In the genomic region with DNA sequence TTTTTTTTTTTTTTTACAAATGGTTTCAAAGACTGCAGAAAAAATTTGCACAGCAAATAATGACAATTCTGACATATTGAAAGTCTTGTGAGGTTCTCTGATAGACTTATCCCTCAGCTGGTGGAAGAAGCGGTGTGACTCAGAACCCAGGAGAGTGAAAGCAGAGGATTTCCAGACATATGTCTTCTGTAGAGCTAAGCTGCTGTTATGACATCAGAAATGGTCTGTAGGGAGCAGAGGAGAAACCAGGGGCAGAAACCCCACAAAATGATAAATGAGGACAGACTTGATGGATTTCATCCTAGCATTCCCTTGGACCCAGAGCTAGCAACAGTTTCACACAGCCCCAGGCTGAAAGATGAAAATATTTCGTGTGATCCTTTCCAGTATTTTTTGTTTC, we compare ENCODE assay signal across 13 cellular contexts.
"Had no signal": no experiment of that assay in that cellular context is flagged by ENCODE, and none has a peak within 500 bp of the region (broad histone marks: within the 10 kb centered on the region; RNA-seq: fewer than 3 reads in every experiment).

No MANE protein-coding gene starts in this region.

- H3K36me3 Mint-ChIP-seq: activated naive CD4-positive, alpha-beta T cell treated with anti-CD3 and anti-CD28 coated beads, Interleukin-2, amount 10 ng/mL, durations not matched to agents 7 days and 5 days had no signal

- H3K27ac ChIP-seq: breast epithelium, dorsolateral prefrontal cortex, gastroesophageal sphincter, pancreas, skin epidermis, stomach had no signal

- H3K9me3 ChIP-seq: gastroesophageal sphincter, pancreas, stomach had no signal

- H3K27me3 Mint-ChIP-seq: activated CD4-positive, alpha-beta T cell treated with anti-CD3 and anti-CD28 coated beads, Interleukin-2, amount 10 ng/mL, durations not matched to agents 7 days and 5 days; activated naive CD4-positive, alpha-beta T cell treated with anti-CD3 and anti-CD28 coated beads, Interleukin-2, amount 10 ng/mL, durations not matched to agents 7 days and 5 days had no signal

- H3K4me3 Mint-ChIP-seq: activated CD4-positive, alpha-beta T cell treated with anti-CD3 and anti-CD28 coated beads, Interleukin-2, amount 10 ng/mL, durations not matched to agents 7 days and 5 days; activated naive CD4-positive, alpha-beta T cell treated with anti-CD3 and anti-CD28 coated beads, Interleukin-2, amount 10 ng/mL, durations not matched to agents 7 days and 5 days; T-helper 1 cell treated with Interleukin-12 subunit alpha and Interleukin-12 subunit beta and Interleukin-4 antibody, amounts not matched to agents 30 μg/mL and 1 μg/mL, for 36 hours had no signal

- H3K27ac Mint-ChIP-seq: activated CD4-positive, alpha-beta T cell treated with anti-CD3 and anti-CD28 coated beads, Interleukin-2, amount 10 ng/mL, durations not matched to agents 7 days and 5 days; activated naive CD4-positive, alpha-beta T cell treated with anti-CD3 and anti-CD28 coated beads, Interleukin-2, amount 10 ng/mL, durations not matched to agents 7 days and 5 days; T-helper 1 cell treated with Interleukin-12 subunit alpha and Interleukin-12 subunit beta and Interleukin-4 antibody, amounts not matched to agents 30 μg/mL and 1 μg/mL, for 36 hours had no signal

- H3K4me1 Mint-ChIP-seq: activated CD4-positive, alpha-beta T cell treated with anti-CD3 and anti-CD28 coated beads, Interleukin-2, amount 10 ng/mL, durations not matched to agents 7 days and 5 days; activated naive CD4-positive, alpha-beta T cell treated with anti-CD3 and anti-CD28 coated beads, Interleukin-2, amount 10 ng/mL, durations not matched to agents 7 days and 5 days had no signal

- DNase-seq: activated CD4-positive, alpha-beta T cell treated with anti-CD3 and anti-CD28 coated beads, Interleukin-2, amount 10 ng/mL, durations not matched to agents 7 days and 5 days; activated CD4-positive, CD25-positive, alpha-beta regulatory T cell; activated CD8-positive, alpha-beta memory T cell treated with anti-CD3 and anti-CD28 coated beads for 24 hours; activated naive CD4-positive, alpha-beta T cell treated with anti-CD3 and anti-CD28 coated beads, Interleukin-2, amount 10 ng/mL, durations not matched to agents 7 days and 5 days; amniotic stem cell; dorsolateral prefrontal cortex; hippocampal formation; pancreas; stomach had no signal

- H3K27me3 ChIP-seq: breast epithelium, gastroesophageal sphincter, pancreas, stomach had no signal

- H3K36me3 ChIP-seq: breast epithelium, gastroesophageal sphincter, pancreas, stomach had no signal

- H3K4me1 ChIP-seq: breast epithelium, gastroesophageal sphincter, pancreas, stomach had no signal

- H3K4me3 ChIP-seq: breast epithelium, dorsolateral prefrontal cortex, gastroesophageal sphincter, pancreas, skin epidermis, stomach had no signal

- H3K9me3 Mint-ChIP-seq: activated CD4-positive, alpha-beta T cell treated with anti-CD3 and anti-CD28 coated beads, Interleukin-2, amount 10 ng/mL, durations not matched to agents 7 days and 5 days; activated naive CD4-positive, alpha-beta T cell treated with anti-CD3 and anti-CD28 coated beads, Interleukin-2, amount 10 ng/mL, durations not matched to agents 7 days and 5 days; T-helper 1 cell treated with Interleukin-12 subunit alpha and Interleukin-12 subunit beta and Interleukin-4 antibody, amounts not matched to agents 30 μg/mL and 1 μg/mL, for 36 hours had no signal
